Comparison of ENCODE assay signal across 18 cellular contexts in genomic region chr2:144496067-144496466, GRCh38. TPM values are rescaled to one million over a fixed set of nuclear protein-coding genes. Genes with fewer than 3 reads are reported as not detected.
DNase-seq lines count a peak whose midpoint lies in the region; ATAC-seq, FAIRE-seq and TF ChIP-seq lines count a peak whose summit lies in the region.
"Had no signal": no experiment of that assay in that cellular context is flagged by ENCODE, and none has a peak within 500 bp of the region (broad histone marks: within the 10 kb centered on the region; RNA-seq: fewer than 3 reads in every experiment).

No MANE protein-coding gene starts in this region.

- no peaks in the 10 kb centered on the region for H3K27me3 ChIP-seq in endothelial cell of umbilical vein (ENCODE audit: control insufficient read depth in 2 of 2, insufficient read depth in 2 of 2, low read length in 2 of 2)
- no peaks in the 10 kb centered on the region for H3K27me3 ChIP-seq in thymus (ENCODE audit: control insufficient read depth, insufficient read depth)
- H3K27me3 ChIP-seq in PC-3 (ENCODE audit: low read length) = no peaks in the 10 kb centered on the region

- TF ChIP-seq CTCF in endothelial cell of umbilical vein (IDR thresholded peaks at IDR 0.05; ENCODE audit: extremely low read depth in 1 of 2, insufficient read depth in 1 of 2, low read depth in 1 of 2, low read length in 2 of 2) (no peak), nephron (IDR thresholded peaks at IDR 0.05; ENCODE audit: unreplicated experiment in 3 of 3) (no peak), PC-3 (conservative IDR thresholded peaks at IDR 0.05; ENCODE audit: low read depth, low read length) (no peak)

- H3K4me2 ChIP-seq in endothelial cell of umbilical vein (ENCODE audit: insufficient read depth, low read length) = peak overlapping the region; percentile 14
- no peak overlapping the region for H3K4me2 ChIP-seq in PC-3 (ENCODE audit: low read length)

- H3K9me3 ChIP-seq in endothelial cell of umbilical vein (replicated peaks; ENCODE audit: control insufficient read depth, insufficient read depth, low read length) (no peaks in the 10 kb centered on the region), thymus (ENCODE audit: control insufficient read depth) (no peaks in the 10 kb centered on the region), PC-3 (ENCODE audit: low read length) (no peaks in the 10 kb centered on the region)

- no peak overlapping the region for H2AFZ ChIP-seq in endothelial cell of umbilical vein (ENCODE audit: low read depth, low read length)
- H2AFZ ChIP-seq in PC-3 (ENCODE audit: low read length) = no peak overlapping the region
- H2AFZ ChIP-seq: parathyroid adenoma had no signal

- intact Hi-C loops in endothelial cell of umbilical vein (cut with micrococcal nuclease) = no loop called here
- intact Hi-C loops in PC-3 (cut with micrococcal nuclease) = no loop called here

- no peak for FAIRE-seq in endothelial cell of umbilical vein (lab: Jason Lieb, UNC)
- FAIRE-seq: astrocyte, endometrium, G401.6, GM19239, H1 had no signal

- POLR2A ChIA-PET in endothelial cell of umbilical vein (lab: Charles Lee) = no interaction called here
- POLR2A ChIA-PET in PC-3 (lab: Charles Lee; ENCODE audit: unreplicated experiment) = no interaction called here

- H3K36me3 Mint-ChIP-seq in nephron (ENCODE audit: low read depth) = peaks cover 66% of the 10 kb centered on the region
- H3K36me3 Mint-ChIP-seq: T-cell had no signal

- no TSS peak for BruUV-seq in endothelial cell of umbilical vein (replicated peaks; lab: Mats Ljungman, UMichigan)
- no TSS peak for BruUV-seq in PC-3 (replicated peaks; lab: Mats Ljungman, UMichigan)

- H3K27ac ChIP-seq in endothelial cell of umbilical vein (ENCODE audit: insufficient read depth, low read depth, low read length) (no peak overlapping the region), thymus (ENCODE audit: low read depth) (peak overlapping the region; percentile 12), PC-3 (ENCODE audit: low read length) (no peak overlapping the region)
- H3K27ac ChIP-seq: parathyroid adenoma had no signal

- H3K79me2 ChIP-seq in endothelial cell of umbilical vein (ENCODE audit: control insufficient read depth, insufficient read depth, low read length) = peaks cover 42% of the 10 kb centered on the region
- no peaks in the 10 kb centered on the region for H3K79me2 ChIP-seq in PC-3 (ENCODE audit: low read length)
- H3K79me2 ChIP-seq: parathyroid adenoma had no signal

- CTCF ChIA-PET in endothelial cell of umbilical vein (lab: Charles Lee) (no interaction called here), PC-3 (lab: Charles Lee) (no interaction called here)

- H3K4me3 Mint-ChIP-seq in nephron = no peak overlapping the region
- H3K4me3 Mint-ChIP-seq: CD4-positive, alpha-beta T cell; T-cell had no signal

- no peak overlapping the region for H3K4me3 ChIP-seq in endothelial cell of umbilical vein (replicated peaks in 1 of 3; ENCODE audit: insufficient read depth in 1 of 3, low read depth in 1 of 3, low read length in 3 of 3)
- H3K4me3 ChIP-seq in thymus (ENCODE audit: low read length) = no peak overlapping the region
- H3K4me3 ChIP-seq in PC-3 (ENCODE audit: low read length) = no peak overlapping the region

- TF ChIP-seq POLR2A in endothelial cell of umbilical vein (IDR thresholded peaks at IDR 0.05; ENCODE audit: low read depth, low read length) = no peak

- WGBS in thymus = 61% methylated on average over 2 of the region's 2 CpGs

- H3K4me1 Mint-ChIP-seq in nephron = peaks cover 53% of the 10 kb centered on the region

- no peaks in the 10 kb centered on the region for H3F3A ChIP-seq in PC-3 (ENCODE audit: low read length, unreplicated experiment)

- H3K9me3 Mint-ChIP-seq in nephron = no peaks in the 10 kb centered on the region
- H3K9me3 Mint-ChIP-seq: CD4-positive, alpha-beta T cell; T-cell had no signal

- H3K27ac Mint-ChIP-seq in nephron = peak overlapping the region; percentile 58 to 77 (median 64)
- H3K27ac Mint-ChIP-seq: CD4-positive, alpha-beta T cell had no signal

- no peaks in the 10 kb centered on the region for H3K27me3 Mint-ChIP-seq in nephron (ENCODE audit: low read depth)
- H3K27me3 Mint-ChIP-seq: CD4-positive, alpha-beta T cell had no signal

- dilution Hi-C loops in endothelial cell of umbilical vein (cut with MboI; ENCODE audit: extremely low pct_ligation_motif_present, low sequenced_read_pairs) = no loop called here

- no peaks in the 10 kb centered on the region for H3K9me1 ChIP-seq in endothelial cell of umbilical vein (replicated peaks; ENCODE audit: control insufficient read depth, extremely low read depth, insufficient read depth, low read length)

- DNase-seq in OCI-M1 (lab: John Stamatoyannopoulos, UW) (peak; percentile 50), endothelial cell of umbilical vein (ENCODE audit: low read depth, low spot score) (peak; percentile 8), DMS53 treated with DMSO at 0.1 percent for 48 hours (lab: John Stamatoyannopoulos, UW; ENCODE audit: unreplicated experiment) (no peak), NCI-H187 (lab: John Stamatoyannopoulos, UW) (no peak), PC-3 (no peak)
- DNase-seq: activated CD4-positive, CD25-positive, alpha-beta regulatory T cell treated with anti-CD3 and anti-CD28 coated beads, Interleukin-2, amount 50 U/mL, for 72 hours; CD4-positive, alpha-beta T cell; MM.1S; T-cell had no signal

- H3K4me1 ChIP-seq in endothelial cell of umbilical vein (ENCODE audit: control insufficient read depth, extremely low read depth, insufficient read depth, low read length) (no peaks in the 10 kb centered on the region), thymus (ENCODE audit: control insufficient read depth, insufficient read depth, low read length) (no peaks in the 10 kb centered on the region), PC-3 (ENCODE audit: insufficient read depth, low read length) (no peaks in the 10 kb centered on the region)
- H3K4me1 ChIP-seq: parathyroid adenoma had no signal

- H3K9me2 ChIP-seq in PC-3 (replicated peaks; ENCODE audit: low read length) = no peaks in the 10 kb centered on the region

- no peak for ATAC-seq in GM19351 (IDR thresholded peaks at IDR 0.05; ENCODE audit: unreplicated experiment)
- no peak for ATAC-seq in PC-3
- ATAC-seq: T-cell had no signal

- H4K20me1 ChIP-seq in endothelial cell of umbilical vein (replicated peaks; ENCODE audit: control insufficient read depth, extremely low read depth, insufficient read depth, low read length) (no peaks in the 10 kb centered on the region), PC-3 (ENCODE audit: low read length) (no peaks in the 10 kb centered on the region)

- no peak overlapping the region for H3K9ac ChIP-seq in endothelial cell of umbilical vein (replicated peaks; ENCODE audit: extremely low read depth, insufficient read depth, low read length)
- H3K9ac ChIP-seq in PC-3 (ENCODE audit: low read length) = no peak overlapping the region
- H3K9ac ChIP-seq: parathyroid adenoma had no signal

- H3K36me3 ChIP-seq in endothelial cell of umbilical vein (ENCODE audit: control insufficient read depth in 2 of 2, extremely low read depth in 1 of 2, insufficient read depth in 2 of 2, low read length in 2 of 2) = peaks cover 0 to 5% of the 10 kb centered on the region in 2 experiments
- no peaks in the 10 kb centered on the region for H3K36me3 ChIP-seq in thymus (ENCODE audit: control insufficient read depth, insufficient read depth)
- no peaks in the 10 kb centered on the region for H3K36me3 ChIP-seq in PC-3 (ENCODE audit: low read depth, low read length)

TF ChIP-seq in endothelial cell of umbilical vein, 7 proteins besides CTCF, POLR2A, EP300 and RAD21:
- no peak for TF ChIP-seq MYC (IDR thresholded peaks at IDR 0.05; ENCODE audit: low read depth, low read length)
- TF ChIP-seq POLR2AphosphoS5 (IDR thresholded peaks at IDR 0.05; ENCODE audit: insufficient read depth, low read depth, low read length) = no peak
- TF ChIP-seq, protein P1, sequence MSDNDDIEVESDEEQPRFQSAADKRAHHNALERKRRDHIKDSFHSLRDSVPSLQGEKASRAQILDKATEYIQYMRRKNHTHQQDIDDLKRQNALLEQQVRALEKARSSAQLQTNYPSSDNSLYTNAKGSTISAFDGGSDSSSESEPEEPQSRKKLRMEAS (IDR thresholded peaks at IDR 0.05; ENCODE audit: insufficient read depth, insufficient read length) = no peak
- TF ChIP-seq EZH2 (IDR thresholded peaks at IDR 0.05; ENCODE audit: borderline replicate concordance, low read depth, low read length, severe bottlenecking) = no peak
- TF ChIP-seq JUN (IDR thresholded peaks at IDR 0.05; ENCODE audit: borderline replicate concordance, insufficient read depth, insufficient read length, low read depth) = no peak

RNA-seq across cellular contexts. Expression of gene ZEB2, which starts 23.9 kb away (rescaled TPM):
- total RNA-seq in endothelial cell of umbilical vein = 44.5 and 49.6 TPM in 2 replicates
- polyA plus RNA-seq in endothelial cell of umbilical vein = 14.3 and 17.9 TPM in 2 replicates
- 18.9 and 19.3 TPM in 2 replicates for polyA plus RNA-seq in endothelial cell of umbilical vein (2011; cell fraction: cytosol; rRNA removed)
- 55.3 and 66.1 TPM in 2 replicates for polyA plus RNA-seq in endothelial cell of umbilical vein (2011; cell fraction: nucleus; rRNA removed)
- polyA plus RNA-seq in endothelial cell of umbilical vein (2012) = 23.0 and 23.7 TPM in 2 replicates
- polyA minus RNA-seq in endothelial cell of umbilical vein = 88.6 and 114 TPM in 2 replicates
- 3.0 TPM for polyA minus RNA-seq in endothelial cell of umbilical vein (2011; cell fraction: cytosol; rRNA and poly(A)+ RNA removed)
- 218 and 259 TPM in 2 replicates for polyA minus RNA-seq in endothelial cell of umbilical vein (2011; cell fraction: nucleus; rRNA and poly(A)+ RNA removed)
- 16.1 TPM for polyA plus RNA-seq in thymus
- 0.69 and 1.1 TPM in 2 replicates for total RNA-seq in PC-3 (2014; rRNA removed)
- total RNA-seq: H1 had no signal

Comparison
In these comparisons a context has a peak if more than half of its experiments do, and no peak if none do; other contexts are left out.
1. DNase-seq: peak in OCI-M1 (single experiment) and endothelial cell of umbilical vein (single experiment); none in DMS53 treated with DMSO at 0.1 percent for 48 hours (single experiment), NCI-H187 (0 of 2) and PC-3 (single experiment).
2. RNA of gene ZEB2, which starts 23.9 kb away (total RNA-seq): 44.5 to 49.6 TPM in endothelial cell of umbilical vein; 0.69 to 1.1 TPM in PC-3; every median in the first group is over 10 times any median in the second.